In the genomic region with DNA sequence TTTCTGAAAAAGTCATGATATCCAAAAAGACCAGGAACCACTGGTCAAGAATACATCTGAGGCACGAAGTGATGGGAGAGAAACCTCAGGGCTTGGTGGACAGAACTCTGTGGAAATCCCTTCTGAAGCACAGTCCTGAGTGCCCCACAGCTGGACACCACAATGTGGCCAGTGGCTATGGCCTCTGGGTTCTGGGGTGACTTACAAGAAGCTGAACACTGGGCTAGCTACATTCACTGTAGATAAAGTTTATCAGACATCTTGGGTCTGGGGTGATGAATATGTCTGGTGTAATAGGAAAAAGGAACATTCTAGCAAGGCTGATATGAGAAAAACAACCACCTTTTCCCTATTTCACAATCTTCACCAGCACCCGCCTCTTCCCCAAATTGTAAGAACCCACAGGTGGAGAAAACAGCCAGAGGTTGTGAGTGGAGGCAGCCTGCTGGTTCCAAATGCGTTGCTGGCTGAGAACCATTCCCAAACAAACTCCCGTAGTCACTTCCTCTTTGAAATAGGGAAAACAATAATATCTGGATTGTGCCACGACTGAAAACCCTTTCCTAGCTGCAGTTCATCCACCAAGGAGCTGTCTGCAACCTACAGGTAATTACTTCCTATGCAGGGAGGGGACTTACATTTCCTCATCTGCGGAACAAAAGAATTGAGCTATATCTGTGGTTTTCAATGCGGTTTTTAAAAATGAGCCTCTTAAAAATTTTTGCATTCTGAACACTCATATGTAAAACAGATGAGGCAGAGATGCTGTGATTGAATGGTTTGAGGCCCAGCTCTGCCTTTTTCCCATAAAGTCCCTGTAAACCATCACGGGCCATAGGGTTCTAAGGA, we compare ENCODE assay signal across 15 cellular contexts.
A peak's percentile ranks its signal among the peaks of the same experiment; 100 is the strongest.
DNase-seq lines count a peak whose midpoint lies in the region; ATAC-seq and TF ChIP-seq lines count a peak whose summit lies in the region.
"Had no signal": no experiment of that assay in that cellular context is flagged by ENCODE, and none has a peak within 500 bp of the region (broad histone marks: within the 10 kb centered on the region; RNA-seq: fewer than 3 reads in every experiment).

No MANE protein-coding gene starts in this region.

- peaks cover 23% of the 10 kb centered on the region for H3K4me1 Mint-ChIP-seq in activated naive CD4-positive, alpha-beta T cell treated with anti-CD3 and anti-CD28 coated beads for 36 hours (ENCODE audit: low read depth)
- peaks cover 47% of the 10 kb centered on the region for H3K4me1 Mint-ChIP-seq in WTC11
- peaks cover 36 to 39% of the 10 kb centered on the region in 2 donors for H3K4me1 Mint-ChIP-seq in stimulated activated naive B cell treated with anti-CD40 and anti-IgM and Interleukin-4, amounts not matched to agents 10 μg/mL and 1 μg/mL and 100 μg/mL, for 72 hours

- TF ChIP-seq CTCF in WTC11 (IDR thresholded peaks at IDR 0.05), result no peak

- intact Hi-C loops in activated naive CD4-positive, alpha-beta T cell treated with anti-CD3 and anti-CD28 coated beads for 36 hours (cut with micrococcal nuclease), result loop anchor here (1.0 to 2.0 kb wide), 5 partner anchors 16 to 308 kb away; a partner anchor contains a TSS
- intact Hi-C loops in Right ventricle myocardium superior (cut with DNase I), result no loop called here

- H3K27me3 Mint-ChIP-seq in activated naive CD4-positive, alpha-beta T cell treated with anti-CD3 and anti-CD28 coated beads for 36 hours (ENCODE audit: low read depth), result no peaks in the 10 kb centered on the region
- H3K27me3 Mint-ChIP-seq in WTC11 (ENCODE audit: low read depth), result no peaks in the 10 kb centered on the region
- H3K27me3 Mint-ChIP-seq in stimulated activated naive B cell treated with anti-CD40 and anti-IgM and Interleukin-4, amounts not matched to agents 10 μg/mL and 1 μg/mL and 100 μg/mL, for 72 hours, result peaks cover 9 to 11% of the 10 kb centered on the region in 2 donors

- H3K9me3 Mint-ChIP-seq in activated naive CD4-positive, alpha-beta T cell treated with anti-CD3 and anti-CD28 coated beads for 36 hours, result no peaks in the 10 kb centered on the region
- no peaks in the 10 kb centered on the region for H3K9me3 Mint-ChIP-seq in WTC11
- peaks cover 0 to 1% of the 10 kb centered on the region in 2 donors for H3K9me3 Mint-ChIP-seq in stimulated activated naive B cell treated with anti-CD40 and anti-IgM and Interleukin-4, amounts not matched to agents 10 μg/mL and 1 μg/mL and 100 μg/mL, for 72 hours

- no peak overlapping the region for H3K27ac Mint-ChIP-seq in activated naive CD4-positive, alpha-beta T cell treated with anti-CD3 and anti-CD28 coated beads for 36 hours
- peak overlapping the region; percentile 68 for H3K27ac Mint-ChIP-seq in WTC11
- H3K27ac Mint-ChIP-seq in stimulated activated naive B cell treated with anti-CD40 and anti-IgM and Interleukin-4, amounts not matched to agents 10 μg/mL and 1 μg/mL and 100 μg/mL, for 72 hours, result peak overlapping the region; percentile 62

- no peak overlapping the region for H3K4me3 Mint-ChIP-seq in activated naive CD4-positive, alpha-beta T cell treated with anti-CD3 and anti-CD28 coated beads for 36 hours
- H3K4me3 Mint-ChIP-seq in WTC11, result no peak overlapping the region
- H3K4me3 Mint-ChIP-seq in stimulated activated naive B cell treated with anti-CD40 and anti-IgM and Interleukin-4, amounts not matched to agents 10 μg/mL and 1 μg/mL and 100 μg/mL, for 72 hours, result peak overlapping the region in 1 of 2 donors; percentile 10

- POLR2A ChIA-PET in WTC11 (lab: Charles Lee), result interaction anchor here (1.0 kb wide), 1 partner anchor 22 kb away, joined by 3 read pairs; no protein-coding TSS in a partner anchor

- peak; percentile 44 for DNase-seq in activated naive CD4-positive, alpha-beta T cell treated with anti-CD3 and anti-CD28 coated beads for 36 hours
- DNase-seq in activated naive CD4-positive, alpha-beta T cell treated with Interleukin-2 at 50 U/mL for 16 hours, result no peak
- DNase-seq in WTC11 (ENCODE audit: low spot score) (no peak), UCSD-AML1 (lab: John Stamatoyannopoulos, UW; ENCODE audit: unreplicated experiment) (no peak), Right ventricle myocardium superior (no peak), DMS 273 (lab: John Stamatoyannopoulos, UW; ENCODE audit: unreplicated experiment) (no peak)
- no peak for DNase-seq in stimulated activated naive B cell treated with anti-CD40 and anti-IgM and Interleukin-4, amounts not matched to agents 10 μg/mL and 1 μg/mL and 100 μg/mL, for 72 hours
- DNase-seq: activated CD8-positive, alpha-beta memory T cell treated with anti-CD3 and anti-CD28 coated beads for 24 hours; aorta; effector CD8-positive, alpha-beta T cell; GM23248; NCI-H774; stimulated activated CD4-positive, alpha-beta T cell treated with anti-CD3 and anti-CD28 coated beads, Interleukin-4, amount 100 ng/mL, for 24 hours; stomach had no signal

- CTCF ChIA-PET in activated naive CD4-positive, alpha-beta T cell treated with anti-CD3 and anti-CD28 coated beads for 36 hours (lab: Charles Lee), result interaction anchor here (1.4 kb wide), 1 partner anchor 55 kb away, joined by 6 read pairs; no protein-coding TSS in a partner anchor
- CTCF ChIA-PET in WTC11 (lab: Charles Lee), result interaction anchor here (1.5 to 2.2 kb wide), 2 partner anchors 26 kb away, joined by 6 to 9 read pairs; no protein-coding TSS in a partner anchor

- ATAC-seq in HG03108 (IDR thresholded peaks at IDR 0.05; ENCODE audit: unreplicated experiment) (peak; percentile 40), WTC11 (no peak), Right ventricle myocardium superior (ENCODE audit: poor library complexity) (no peak)
- peak; percentile 60 to 69 for ATAC-seq in stimulated activated naive B cell treated with anti-CD40 and anti-IgM and Interleukin-4, amounts not matched to agents 10 μg/mL and 1 μg/mL and 100 μg/mL, for 72 hours (replicated peaks)

- H3K36me3 Mint-ChIP-seq in activated naive CD4-positive, alpha-beta T cell treated with anti-CD3 and anti-CD28 coated beads for 36 hours (ENCODE audit: low read depth), result peaks cover 2% of the 10 kb centered on the region
- no peaks in the 10 kb centered on the region for H3K36me3 Mint-ChIP-seq in WTC11
- H3K36me3 Mint-ChIP-seq in stimulated activated naive B cell treated with anti-CD40 and anti-IgM and Interleukin-4, amounts not matched to agents 10 μg/mL and 1 μg/mL and 100 μg/mL, for 72 hours, result peaks cover 17 to 28% of the 10 kb centered on the region in 2 donors

TF ChIP-seq in WTC11, 78 proteins besides CTCF, POLR2A, EP300 and RAD21 (continues in another document):
- TF ChIP-seq FOXK1 (CRISPR knock-in tag; IDR thresholded peaks at IDR 0.05) (no peak), ZNF317 (CRISPR knock-in tag; IDR thresholded peaks at IDR 0.05; ENCODE audit: borderline replicate concordance, low read depth) (no peak), FOXP1 (CRISPR knock-in tag; IDR thresholded peaks at IDR 0.05; ENCODE audit: borderline replicate concordance) (no peak)
- TF ChIP-seq, protein P1, sequence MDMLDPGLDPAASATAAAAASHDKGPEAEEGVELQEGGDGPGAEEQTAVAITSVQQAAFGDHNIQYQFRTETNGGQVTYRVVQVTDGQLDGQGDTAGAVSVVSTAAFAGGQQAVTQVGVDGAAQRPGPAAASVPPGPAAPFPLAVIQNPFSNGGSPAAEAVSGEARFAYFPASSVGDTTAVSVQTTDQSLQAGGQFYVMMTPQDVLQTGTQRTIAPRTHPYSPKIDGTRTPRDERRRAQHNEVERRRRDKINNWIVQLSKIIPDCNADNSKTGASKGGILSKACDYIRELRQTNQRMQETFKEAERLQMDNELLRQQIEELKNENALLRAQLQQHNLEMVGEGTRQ (CRISPR knock-in tag; IDR thresholded peaks at IDR 0.05), result no peak
- TF ChIP-seq, protein P2, sequence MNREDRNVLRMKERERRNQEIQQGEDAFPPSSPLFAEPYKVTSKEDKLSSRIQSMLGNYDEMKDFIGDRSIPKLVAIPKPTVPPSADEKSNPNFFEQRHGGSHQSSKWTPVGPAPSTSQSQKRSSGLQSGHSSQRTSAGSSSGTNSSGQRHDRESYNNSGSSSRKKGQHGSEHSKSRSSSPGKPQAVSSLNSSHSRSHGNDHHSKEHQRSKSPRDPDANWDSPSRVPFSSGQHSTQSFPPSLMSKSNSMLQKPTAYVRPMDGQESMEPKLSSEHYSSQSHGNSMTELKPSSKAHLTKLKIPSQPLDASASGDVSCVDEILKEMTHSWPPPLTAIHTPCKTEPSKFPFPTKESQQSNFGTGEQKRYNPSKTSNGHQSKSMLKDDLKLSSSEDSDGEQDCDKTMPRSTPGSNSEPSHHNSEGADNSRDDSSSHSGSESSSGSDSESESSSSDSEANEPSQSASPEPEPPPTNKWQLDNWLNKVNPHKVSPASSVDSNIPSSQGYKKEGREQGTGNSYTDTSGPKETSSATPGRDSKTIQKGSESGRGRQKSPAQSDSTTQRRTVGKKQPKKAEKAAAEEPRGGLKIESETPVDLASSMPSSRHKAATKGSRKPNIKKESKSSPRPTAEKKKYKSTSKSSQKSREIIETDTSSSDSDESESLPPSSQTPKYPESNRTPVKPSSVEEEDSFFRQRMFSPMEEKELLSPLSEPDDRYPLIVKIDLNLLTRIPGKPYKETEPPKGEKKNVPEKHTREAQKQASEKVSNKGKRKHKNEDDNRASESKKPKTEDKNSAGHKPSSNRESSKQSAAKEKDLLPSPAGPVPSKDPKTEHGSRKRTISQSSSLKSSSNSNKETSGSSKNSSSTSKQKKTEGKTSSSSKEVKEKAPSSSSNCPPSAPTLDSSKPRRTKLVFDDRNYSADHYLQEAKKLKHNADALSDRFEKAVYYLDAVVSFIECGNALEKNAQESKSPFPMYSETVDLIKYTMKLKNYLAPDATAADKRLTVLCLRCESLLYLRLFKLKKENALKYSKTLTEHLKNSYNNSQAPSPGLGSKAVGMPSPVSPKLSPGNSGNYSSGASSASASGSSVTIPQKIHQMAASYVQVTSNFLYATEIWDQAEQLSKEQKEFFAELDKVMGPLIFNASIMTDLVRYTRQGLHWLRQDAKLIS (CRISPR knock-in tag; IDR thresholded peaks at IDR 0.05; ENCODE audit: borderline replicate concordance), result no peak
- TF ChIP-seq, protein P3, sequence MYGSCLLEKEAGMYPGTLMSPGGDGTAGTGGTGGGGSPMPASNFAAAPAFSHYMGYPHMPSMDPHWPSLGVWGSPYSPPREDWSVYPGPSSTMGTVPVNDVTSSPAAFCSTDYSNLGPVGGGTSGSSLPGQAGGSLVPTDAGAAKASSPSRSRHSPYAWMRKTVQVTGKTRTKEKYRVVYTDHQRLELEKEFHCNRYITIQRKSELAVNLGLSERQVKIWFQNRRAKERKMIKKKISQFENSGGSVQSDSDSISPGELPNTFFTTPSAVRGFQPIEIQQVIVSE (CRISPR knock-in tag; IDR thresholded peaks at IDR 0.05; ENCODE audit: borderline replicate concordance), result no peak

Comparison
In these comparisons a context has a peak if more than half of its experiments do, and no peak if none do; other contexts are left out.
1. ATAC-seq: peak in HG03108 (single experiment) and stimulated activated naive B cell treated with anti-CD40 and anti-IgM and Interleukin-4, amounts not matched to agents 10 μg/mL and 1 μg/mL and 100 μg/mL, for 72 hours (2 of 2); none in WTC11 (single experiment) and Right ventricle myocardium superior (single experiment).